35 cellular contexts compared by ENCODE assay signal in genomic region chr1:116147114-116147510, GRCh38. TPM values are rescaled to one million over a fixed set of nuclear protein-coding genes. Genes with fewer than 3 reads are reported as not detected.
"Had no signal": no experiment of that assay in that cellular context is flagged by ENCODE, and none has a peak within 500 bp of the region (broad histone marks: within the 10 kb centered on the region; RNA-seq: fewer than 3 reads in every experiment).

No MANE protein-coding gene starts in this region.

- H3K4me3 ChIP-seq: adrenal gland, cardiac muscle cell, colonic mucosa, heart left ventricle, lower lobe of right lung, ovary, suprapubic skin, tibial nerve had no signal

- H3K36me3 Mint-ChIP-seq: T-cell had no signal

- H3K27me3 Mint-ChIP-seq: progenitor cell of endocrine pancreas had no signal

- H3K4me3 Mint-ChIP-seq: activated B cell treated with CpG ODN at 0.5 μM for 24 hours; activated CD8-positive, alpha-beta T cell treated with anti-CD3 and anti-CD28 coated beads for 36 hours; activated T-cell treated with anti-CD3 and anti-CD28 coated beads, Interleukin-2, amount 50 U/mL, for 4 hours; activated T-helper 17 cell treated with anti-CD3 and anti-CD28 coated beads, Interleukin-2, amount 50 U/mL, for 72 hours; brain; immature natural killer cell; naive B cell; nephron progenitor cell; stimulated activated memory B cell treated with anti-CD40 and anti-IgM and Interleukin-4, amounts not matched to agents 10 μg/mL and 1 μg/mL and 100 μg/mL, for 72 hours; T-cell; T-helper 2 cell treated with Interferon-gamma antibody and Interleukin-4, amounts not matched to agents 5 μg/mL and 100 μg/mL, for 36 hours had no signal

- H3K4me1 ChIP-seq: colonic mucosa had no signal

- H3K27me3 ChIP-seq: cardiac muscle cell, colonic mucosa, heart left ventricle, ovary, suprapubic skin had no signal

- H3K9me3 ChIP-seq: colonic mucosa, ovary, suprapubic skin had no signal

- ATAC-seq: activated CD8-positive, alpha-beta T cell treated with anti-CD3 and anti-CD28 coated beads for 36 hours; activated naive CD4-positive, alpha-beta T cell treated with anti-CD3 and anti-CD28 coated beads, Interleukin-2, amount 50 U/mL, for 72 hours; activated T-cell treated with anti-CD3 and anti-CD28 coated beads, Interleukin-2, amount 50 U/mL, for 4 hours; activated T-helper 17 cell treated with anti-CD3 and anti-CD28 coated beads, Interleukin-2, amount 50 U/mL, for 72 hours; heart left ventricle; lower lobe of right lung; sciatic nerve; stimulated activated memory B cell treated with anti-CD40 and anti-IgM and Interleukin-4, amounts not matched to agents 10 μg/mL and 1 μg/mL and 100 μg/mL, for 72 hours; T-cell had no signal

- H3K27ac ChIP-seq: adrenal gland, cardiac muscle cell, colonic mucosa, heart left ventricle, lower lobe of right lung, ovary, suprapubic skin, tibial nerve had no signal

- H3K27ac Mint-ChIP-seq: activated B cell treated with CpG ODN at 0.5 μM for 24 hours; activated CD8-positive, alpha-beta T cell treated with anti-CD3 and anti-CD28 coated beads for 36 hours; activated naive CD4-positive, alpha-beta T cell treated with anti-CD3 and anti-CD28 coated beads, Interleukin-2, amount 50 U/mL, for 72 hours; activated T-helper 17 cell treated with anti-CD3 and anti-CD28 coated beads, Interleukin-2, amount 50 U/mL, for 72 hours; brain; immature natural killer cell; nephron progenitor cell; progenitor cell of endocrine pancreas; stimulated activated memory B cell treated with anti-CD40 and anti-IgM and Interleukin-4, amounts not matched to agents 10 μg/mL and 1 μg/mL and 100 μg/mL, for 72 hours; T-cell; T-helper 2 cell treated with Interferon-gamma antibody and Interleukin-4, amounts not matched to agents 5 μg/mL and 100 μg/mL, for 36 hours had no signal

- FAIRE-seq: small intestine, urothelium cell line had no signal

- H3K36me3 ChIP-seq: adrenal gland, cardiac muscle cell, colonic mucosa, heart left ventricle, lower lobe of right lung, ovary, suprapubic skin, tibial nerve had no signal

- DNase-seq: activated B cell treated with CpG ODN at 0.5 μM for 24 hours; activated CD4-positive, alpha-beta T cell treated with anti-CD3 and anti-CD28 coated beads, Interleukin-2, amount 50 U/mL, for 1 hour; activated CD8-positive, alpha-beta T cell treated with anti-CD3 and anti-CD28 coated beads for 36 hours; activated gamma-delta T cell treated with Interleukin-2 at 50 U/mL for 16 hours; activated T-cell treated with anti-CD3 and anti-CD28 coated beads, Interleukin-2, amount 50 U/mL, for 4 hours; aorta; cerebellar nuclear complex; effector memory CD4-positive, alpha-beta T cell; erythroblast; heart left ventricle; hypothalamus; immature natural killer cell; lower lobe of right lung; naive B cell; nephron progenitor cell; ovary; retina; small intestine; stimulated activated CD4-positive, alpha-beta T cell treated with anti-CD3 and anti-CD28 coated beads, Interleukin-4, amount 100 ng/mL, for 24 hours; T-cell had no signal

RNA-seq across cellular contexts. Expression of gene MAB21L3, which starts 35.9 kb away (rescaled TPM):
- total RNA-seq: activated B cell treated with CpG ODN at 0.5 μM for 24 hours; activated CD8-positive, alpha-beta T cell treated with anti-CD3 and anti-CD28 coated beads for 36 hours; activated naive CD4-positive, alpha-beta T cell treated with anti-CD3 and anti-CD28 coated beads, Interleukin-2, amount 50 U/mL, for 72 hours; activated T-cell treated with anti-CD3 and anti-CD28 coated beads, Interleukin-2, amount 50 U/mL, for 4 hours; activated T-helper 17 cell treated with anti-CD3 and anti-CD28 coated beads, Interleukin-2, amount 50 U/mL, for 72 hours; aorta; dermis microvascular lymphatic vessel endothelial cell; mucosa of gallbladder; ovary; progenitor cell of endocrine pancreas; sciatic nerve; T-cell had no signal
- polyA plus RNA-seq: immature natural killer cell, ovary had no signal
